Comparison of ENCODE assay signal across 11 cellular contexts in the genomic region with DNA sequence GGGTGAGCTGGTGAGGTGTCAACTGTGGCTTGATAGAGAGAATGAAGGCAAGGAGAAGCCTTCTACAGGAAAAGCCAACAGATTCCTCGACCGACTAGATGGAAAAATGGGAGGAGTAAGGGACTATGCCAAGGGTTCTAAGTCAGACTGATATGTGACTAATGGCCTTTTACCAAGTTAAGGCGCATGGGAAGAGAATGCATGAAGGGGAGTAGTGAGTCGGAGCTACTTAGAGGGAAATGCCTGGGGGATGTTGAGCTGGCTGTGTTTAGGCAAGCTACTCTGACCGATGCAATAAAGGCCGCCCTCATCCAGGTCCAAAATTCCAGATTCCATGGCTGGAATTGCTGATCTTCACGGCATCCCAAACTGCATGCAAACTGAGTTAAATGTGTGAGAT. TPM values are rescaled to one million over a fixed set of nuclear protein-coding genes. Genes with fewer than 3 reads are reported as not detected.
DNase-seq lines count a peak whose midpoint lies in the region; ATAC-seq, FAIRE-seq and TF ChIP-seq lines count a peak whose summit lies in the region.
"Had no signal": no experiment of that assay in that cellular context is flagged by ENCODE, and none has a peak within 500 bp of the region (broad histone marks: within the 10 kb centered on the region; RNA-seq: fewer than 3 reads in every experiment).

No MANE protein-coding gene starts in this region.

- no peaks in the 10 kb centered on the region for H3K79me2 ChIP-seq in astrocyte (ENCODE audit: insufficient read depth, low read length)

- peak overlapping the region; percentile 75 for H3K4me2 ChIP-seq in astrocyte (ENCODE audit: low read length)

- H3K9ac ChIP-seq in astrocyte (ENCODE audit: low read length): peak overlapping the region; percentile 86

- no peak for ATAC-seq in stimulated activated naive CD8-positive, alpha-beta T cell treated with anti-CD3 and anti-CD28 coated beads, Interleukin-15, Interleukin-2, amounts not matched to agents 100 U/mL and 50 U/mL, for 24 hours
- peak; percentile 30 for ATAC-seq in left lung
- no peak for ATAC-seq in GM21619 (IDR thresholded peaks at IDR 0.05; ENCODE audit: unreplicated experiment)
- ATAC-seq in left colon: no peak

- H3K4me1 ChIP-seq in astrocyte (ENCODE audit: insufficient read depth, low read length) (peaks cover 28% of the 10 kb centered on the region), left lung (peaks cover 0 to 98% of the 10 kb centered on the region in 2 donors)

- peak; percentile 65 for FAIRE-seq in astrocyte (lab: Jason Lieb, UNC)

- TF ChIP-seq CTCF in astrocyte (IDR thresholded peaks at IDR 0.05; ENCODE audit: insufficient read depth, low read depth, low read length) (no peak), left lung (IDR thresholded peaks at IDR 0.05) (no peak)

- no peaks in the 10 kb centered on the region for H3K9me3 Mint-ChIP-seq in stimulated activated naive CD8-positive, alpha-beta T cell treated with anti-CD3 and anti-CD28 coated beads, Interleukin-15, Interleukin-2, amounts not matched to agents 100 ng/mL and 50 ng/mL, for 24 hours
- H3K9me3 Mint-ChIP-seq in astrocyte (ENCODE audit: unreplicated experiment): no peaks in the 10 kb centered on the region
- H3K9me3 Mint-ChIP-seq: brain had no signal

- H2AFZ ChIP-seq in astrocyte (ENCODE audit: low read depth, low read length): no peak overlapping the region

- peak overlapping the region; percentile 30 for H3K4me3 ChIP-seq in astrocyte (ENCODE audit: insufficient read depth, low read depth, low read length)
- H3K4me3 ChIP-seq in left lung: no peak overlapping the region

- no peaks in the 10 kb centered on the region for H4K20me1 ChIP-seq in astrocyte (ENCODE audit: insufficient read depth, low read length)

- DNase-seq in stimulated activated naive CD8-positive, alpha-beta T cell treated with anti-CD3 and anti-CD28 coated beads, Interleukin-15, Interleukin-2, amounts not matched to agents 100 U/mL and 50 U/mL, for 24 hours: no peak
- DNase-seq in astrocyte (ENCODE audit: low read depth) (peak; percentile 98), left lung (no peak), D341Med (ENCODE audit: low spot score) (no peak), left colon (no peak)
- no peak for DNase-seq in stimulated activated CD4-positive, alpha-beta T cell treated with anti-CD3 and anti-CD28 coated beads, Interleukin-2, amount 100 ng/mL, for 48 hours
- DNase-seq: GF-D8 had no signal

- intact Hi-C loops in left lung (cut with DNase I) (no loop called here), left colon (cut with DNase I, micrococcal nuclease) (no loop called here)

- peak overlapping the region; percentile 96 for H3K27ac Mint-ChIP-seq in stimulated activated naive CD8-positive, alpha-beta T cell treated with anti-CD3 and anti-CD28 coated beads, Interleukin-15, Interleukin-2, amounts not matched to agents 100 ng/mL and 50 ng/mL, for 24 hours
- H3K27ac Mint-ChIP-seq in astrocyte (ENCODE audit: unreplicated experiment): peak overlapping the region; percentile 99

- H3K27me3 ChIP-seq in astrocyte (ENCODE audit: insufficient read depth, low read length) (no peaks in the 10 kb centered on the region), left lung (no peaks in the 10 kb centered on the region)

- peaks cover 21% of the 10 kb centered on the region for H3K36me3 Mint-ChIP-seq in stimulated activated naive CD8-positive, alpha-beta T cell treated with anti-CD3 and anti-CD28 coated beads, Interleukin-15, Interleukin-2, amounts not matched to agents 100 ng/mL and 50 ng/mL, for 24 hours (ENCODE audit: low read depth)
- H3K36me3 Mint-ChIP-seq in astrocyte (ENCODE audit: low read depth, unreplicated experiment): no peaks in the 10 kb centered on the region
- H3K36me3 Mint-ChIP-seq: brain had no signal

- H3K4me1 Mint-ChIP-seq in stimulated activated naive CD8-positive, alpha-beta T cell treated with anti-CD3 and anti-CD28 coated beads, Interleukin-15, Interleukin-2, amounts not matched to agents 100 ng/mL and 50 ng/mL, for 24 hours (ENCODE audit: low read depth): peaks cover 84% of the 10 kb centered on the region
- H3K4me1 Mint-ChIP-seq in astrocyte (ENCODE audit: low read depth, unreplicated experiment): peaks cover 39% of the 10 kb centered on the region

- H3K36me3 ChIP-seq in astrocyte (ENCODE audit: insufficient read depth, low read length): no peaks in the 10 kb centered on the region
- no peaks in the 10 kb centered on the region for H3K36me3 ChIP-seq in left lung

- H3K27me3 Mint-ChIP-seq in stimulated activated naive CD8-positive, alpha-beta T cell treated with anti-CD3 and anti-CD28 coated beads, Interleukin-15, Interleukin-2, amounts not matched to agents 100 ng/mL and 50 ng/mL, for 24 hours: no peaks in the 10 kb centered on the region
- H3K27me3 Mint-ChIP-seq in astrocyte (ENCODE audit: low read depth, unreplicated experiment): no peaks in the 10 kb centered on the region

- peak overlapping the region; percentile 71 for H3K4me3 Mint-ChIP-seq in stimulated activated naive CD8-positive, alpha-beta T cell treated with anti-CD3 and anti-CD28 coated beads, Interleukin-15, Interleukin-2, amounts not matched to agents 100 ng/mL and 50 ng/mL, for 24 hours
- peak overlapping the region; percentile 30 for H3K4me3 Mint-ChIP-seq in astrocyte (ENCODE audit: unreplicated experiment)
- H3K4me3 Mint-ChIP-seq: brain had no signal

- H3K27ac ChIP-seq in astrocyte (ENCODE audit: low read depth, low read length) (peak overlapping the region; percentile 98), left lung (peak overlapping the region; percentile 55 to 59)

- H3K9me3 ChIP-seq in astrocyte (ENCODE audit: insufficient read depth, low read depth, low read length) (no peaks in the 10 kb centered on the region), left lung (no peaks in the 10 kb centered on the region)

RNA-seq across cellular contexts. Expression of a gene that starts 48.2 kb away (rescaled TPM):
- total RNA-seq in astrocyte (0.23 TPM in 1 of 2 replicates, not detected in the other), left lung (10 to 100 TPM; 14.3 to 50.0 TPM), left colon (1 to 10 TPM; 2.0 to 4.6 TPM)
- total RNA-seq: osteocyte had no signal
